Comparison of ENCODE assay signal across 9 cellular contexts in genomic region chr5:91556-92263, GRCh38. TPM values are rescaled to one million over a fixed set of nuclear protein-coding genes. Genes with fewer than 3 reads are reported as not detected.
DNase-seq lines count a peak whose midpoint lies in the region; ATAC-seq, FAIRE-seq and TF ChIP-seq lines count a peak whose summit lies in the region.
"Had no signal": no experiment of that assay in that cellular context is flagged by ENCODE, and none has a peak within 500 bp of the region (broad histone marks: within the 10 kb centered on the region; RNA-seq: fewer than 3 reads in every experiment).

PLEKHG4B (plus strand) TSS chr5:92168; CDS start chr5:92232, 64 bp downstream.

- H3K4me1 Mint-ChIP-seq in T-helper 17 cell = peaks cover 6% of the 10 kb centered on the region

- no peaks in the 10 kb centered on the region for H3K9me1 ChIP-seq in keratinocyte (ENCODE audit: control insufficient read depth, extremely low read depth, insufficient read depth, low read length)

- no peak within 1 kb of the TSS for H2AFZ ChIP-seq in keratinocyte (ENCODE audit: control insufficient read depth, low read length)

- no peak within 1 kb of the TSS for H3K27ac Mint-ChIP-seq in T-helper 17 cell
- H3K27ac Mint-ChIP-seq: activated naive CD4-positive, alpha-beta T cell treated with anti-CD3 and anti-CD28 coated beads, Interleukin-2, amount 50 U/mL, for 72 hours had no signal

- H3K4me3 Mint-ChIP-seq in T-helper 17 cell = peak within 1 kb of the TSS; percentile 83

- dilution Hi-C loops in keratinocyte (cut with MboI; ENCODE audit: extremely low pct_ligation_motif_present, low sequenced_read_pairs) = no loop called here

- no peaks in the 10 kb centered on the region for H3K79me2 ChIP-seq in keratinocyte (ENCODE audit: control insufficient read depth, insufficient read depth, low read length)

- no peaks in the 10 kb centered on the region for H3K9me3 ChIP-seq in HUES6 (ENCODE audit: control insufficient read depth, insufficient read depth, low read depth, low read length)
- no peaks in the 10 kb centered on the region for H3K9me3 ChIP-seq in T-helper 17 cell (ENCODE audit: control insufficient read depth, low read length, poor library complexity, severe bottlenecking)
- no peaks in the 10 kb centered on the region for H3K9me3 ChIP-seq in keratinocyte (ENCODE audit: control insufficient read depth, low read depth, low read length)
- H3K9me3 ChIP-seq in upper lobe of left lung = no peaks in the 10 kb centered on the region
- no peaks in the 10 kb centered on the region for H3K9me3 ChIP-seq in gastrocnemius medialis

- H3K4me2 ChIP-seq in keratinocyte (ENCODE audit: control insufficient read depth, extremely low read depth, insufficient read depth, low read depth, low read length) = peak within 1 kb of the TSS; percentile 22

- in situ Hi-C loops in gastrocnemius medialis (cut with MboI; ENCODE audit: low sequenced_read_pairs in 4 of 4) = no loop called here

- H3K27ac ChIP-seq in HUES6 (ENCODE audit: low read depth, low read length) (peak within 1 kb of the TSS; percentile 68), keratinocyte (ENCODE audit: control insufficient read depth, insufficient read depth, low read length) (no peak within 1 kb of the TSS), upper lobe of left lung (no peak within 1 kb of the TSS), gastrocnemius medialis (no peak within 1 kb of the TSS)

- intact Hi-C loops in gastrocnemius medialis (cut with DNase I; ENCODE audit: low total_unique reads) = no loop called here

- WGBS in upper lobe of left lung, 2 donors = 12 to 16% methylated on average over 16 to 37 of the region's 57 CpGs

- no peaks in the 10 kb centered on the region for H4K20me1 ChIP-seq in keratinocyte (ENCODE audit: control insufficient read depth, extremely low read depth, insufficient read depth, low read length)

- FAIRE-seq in keratinocyte (lab: Jason Lieb, UNC) = no peak

- no peak for TF ChIP-seq EP300 in upper lobe of left lung (IDR thresholded peaks at IDR 0.05)

- DNase-seq in AG10803 (ENCODE audit: low read depth) = no peak
- no peak for DNase-seq in T-helper 17 cell
- DNase-seq in keratinocyte (ENCODE audit: low read depth, low spot score) = no peak
- peak in 1 of 2 donors; percentile 86 for DNase-seq in upper lobe of left lung
- no peak for DNase-seq in gastrocnemius medialis

- H3K4me3 ChIP-seq in AG10803 (ENCODE audit: low read length) (peak within 1 kb of the TSS; percentile 28), HUES6 (ENCODE audit: low read depth, low read length) (peak within 1 kb of the TSS; percentile 66), keratinocyte (ENCODE audit: control insufficient read depth in 2 of 3, extremely low read depth in 1 of 3, insufficient read depth in 2 of 3, low read depth in 1 of 3, low read length in 3 of 3) (peak within 1 kb of the TSS in 1 of 3 experiments; percentile 25), upper lobe of left lung (peak within 1 kb of the TSS in 3 of 4 donors; percentile 32 to 53 (median 49)), gastrocnemius medialis (peak within 1 kb of the TSS in 2 of 4 donors; percentile 31 to 49)

- H3K27me3 ChIP-seq in HUES6 (ENCODE audit: control insufficient read depth, insufficient read depth, low read length) (peaks cover 23% of the 10 kb centered on the region; the same call in 1 of the 2 replicates), keratinocyte (ENCODE audit: control insufficient read depth, extremely low read depth, insufficient read depth, low read length) (peaks cover 71% of the 10 kb centered on the region), upper lobe of left lung (peaks cover 0 to 16% (median 5%) of the 10 kb centered on the region in 4 donors), gastrocnemius medialis (peaks cover 60 to 76% (median 69%) of the 10 kb centered on the region in 3 donors)

- TF ChIP-seq CTCF in AG10803 (conservative IDR thresholded peaks at IDR 0.05; ENCODE audit: low read length) (no peak), keratinocyte (optimal IDR thresholded peaks at IDR 0.05 in 1 of 3, IDR thresholded peaks at IDR 0.05 in 1 of 3, conservative IDR thresholded peaks at IDR 0.05 in 1 of 3; ENCODE audit: extremely low read depth in 1 of 3, insufficient read depth in 2 of 3, low read length in 3 of 3) (no peak), upper lobe of left lung (IDR thresholded peaks at IDR 0.05) (no peak), gastrocnemius medialis (IDR thresholded peaks at IDR 0.05 in 4 of 5, conservative IDR thresholded peaks at IDR 0.05 in 1 of 5) (no peak)

- no peak for TF ChIP-seq POLR2A in upper lobe of left lung (IDR thresholded peaks at IDR 0.05)
- TF ChIP-seq POLR2A in gastrocnemius medialis (IDR thresholded peaks at IDR 0.05) = no peak

- peaks cover 7% of the 10 kb centered on the region for H3K36me3 Mint-ChIP-seq in T-helper 17 cell (ENCODE audit: low read depth)

- H3K9ac ChIP-seq in HUES6 (ENCODE audit: low read length) (peak within 1 kb of the TSS; percentile 86), keratinocyte (ENCODE audit: control insufficient read depth, extremely low read depth, insufficient read depth, low read length) (no peak within 1 kb of the TSS)

- H3K27me3 Mint-ChIP-seq in T-helper 17 cell = peaks cover 74% of the 10 kb centered on the region

- ATAC-seq in T-helper 17 cell = no peak
- peak in 1 of 2 donors; percentile 54 for ATAC-seq in upper lobe of left lung (ENCODE audit: low FRiP score in 2 of 2)
- ATAC-seq in HG03378 (IDR thresholded peaks at IDR 0.05; ENCODE audit: unreplicated experiment) = no peak
- no peak for ATAC-seq in HG03280 (IDR thresholded peaks at IDR 0.05; ENCODE audit: unreplicated experiment)
- ATAC-seq in gastrocnemius medialis = no peak

- peaks cover 12% of the 10 kb centered on the region for H3K36me3 ChIP-seq in HUES6 (ENCODE audit: control insufficient read depth, insufficient read depth, low read length)
- H3K36me3 ChIP-seq in keratinocyte (ENCODE audit: control insufficient read depth in 2 of 2, extremely low read depth in 1 of 2, insufficient read depth in 2 of 2, low read length in 2 of 2) = no peaks in the 10 kb centered on the region
- no peaks in the 10 kb centered on the region for H3K36me3 ChIP-seq in upper lobe of left lung
- no peaks in the 10 kb centered on the region for H3K36me3 ChIP-seq in gastrocnemius medialis

- peaks cover 26% of the 10 kb centered on the region for H3K4me1 ChIP-seq in HUES6 (ENCODE audit: control insufficient read depth, insufficient read depth, low read length)
- no peaks in the 10 kb centered on the region for H3K4me1 ChIP-seq in keratinocyte (ENCODE audit: control insufficient read depth, extremely low read depth, insufficient read depth, low read length)
- H3K4me1 ChIP-seq in upper lobe of left lung = peaks cover 0 to 15% (median 5%) of the 10 kb centered on the region in 4 donors
- H3K4me1 ChIP-seq in gastrocnemius medialis = no peaks in the 10 kb centered on the region

RNA-seq across cellular contexts. Expression of gene PLEKHG4B, which starts in this region (rescaled TPM):
- under 1 TPM in 1 of 2 donors, not detected in 1; 0.55 TPM for total RNA-seq in T-helper 17 cell
- polyA plus RNA-seq in keratinocyte = 0.10 to 0.12 TPM in 2 of 3 replicates, not detected in the other
- polyA plus RNA-seq in keratinocyte (2011; ENCODE audit: low read depth) = not detected
- 0.05 TPM in 1 of 2 replicates, not detected in the other for polyA plus RNA-seq in keratinocyte (2011; cell fraction: cytosol; rRNA removed)
- 0.09 and 0.13 TPM in 2 replicates for polyA plus RNA-seq in keratinocyte (2011; cell fraction: nucleus; rRNA removed)
- 0.09 TPM in 1 of 2 replicates, not detected in the other for polyA plus RNA-seq in keratinocyte (2012; ENCODE audit: low replicate concordance)
- 0.03 to 1.4 TPM in 2 of 3 replicates, not detected in the other for polyA minus RNA-seq in keratinocyte
- not detected for polyA minus RNA-seq in keratinocyte (2011; cell fraction: cytosol; rRNA and poly(A)+ RNA removed)
- not detected in 2 replicates for polyA minus RNA-seq in keratinocyte (2011; cell fraction: nucleus; rRNA and poly(A)+ RNA removed)
- total RNA-seq in upper lobe of left lung = 1 to 10 TPM in 5 of 6 donors, under 1 TPM in 1; 0.40 to 5.9 (median 2.9) TPM
- not detected for total RNA-seq in gastrocnemius medialis
